In the genomic region with DNA sequence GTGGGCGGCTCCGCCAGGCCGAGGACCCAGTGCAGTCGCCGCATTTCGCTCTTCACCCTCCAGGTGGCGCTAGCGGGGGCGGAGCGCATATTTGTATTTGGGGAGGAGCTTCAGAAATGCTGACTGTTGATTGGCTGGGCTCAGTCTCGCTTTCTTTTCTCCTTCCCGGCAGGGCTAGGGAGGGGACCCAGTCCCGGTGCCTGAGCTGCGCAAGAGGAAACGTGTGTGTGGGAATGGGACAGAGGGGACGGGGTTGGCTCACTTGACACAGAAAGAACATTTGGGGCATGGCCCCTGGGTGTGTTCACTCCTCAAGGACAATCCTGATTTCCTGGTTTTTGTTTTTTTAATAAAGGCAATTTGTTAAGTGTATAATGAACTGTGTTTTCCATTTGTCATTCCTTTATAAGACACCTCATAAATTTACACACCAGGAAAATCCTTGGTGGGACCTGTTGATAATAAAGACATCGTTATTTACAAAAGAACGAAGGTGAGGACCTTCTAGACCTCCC, we compare ENCODE assay signal across 8 cellular contexts. TPM values are rescaled to one million over a fixed set of nuclear protein-coding genes. Genes with fewer than 3 reads are reported as not detected.
DNase-seq lines count a peak whose midpoint lies in the region; ATAC-seq and TF ChIP-seq lines count a peak whose summit lies in the region.

No MANE protein-coding gene starts in this region.

- H3K4me1 Mint-ChIP-seq in activated naive CD4-positive, alpha-beta T cell treated with anti-CD3 and anti-CD28 coated beads, Interleukin-2, amount 10 ng/mL, durations not matched to agents 7 days and 5 days, result peaks cover 18% of the 10 kb centered on the region

- H3K4me3 Mint-ChIP-seq in activated naive CD4-positive, alpha-beta T cell treated with anti-CD3 and anti-CD28 coated beads, Interleukin-2, amount 10 ng/mL, durations not matched to agents 7 days and 5 days, result peak overlapping the region; percentile 75

- H3K36me3 ChIP-seq in osteoblast (ENCODE audit: insufficient read depth, low read length), result no peaks in the 10 kb centered on the region
- H3K36me3 ChIP-seq in thoracic aorta, result no peaks in the 10 kb centered on the region

- peak overlapping the region; percentile 91 for H2AFZ ChIP-seq in osteoblast (ENCODE audit: low read length)

- peak; percentile 89 for DNase-seq in GM10266 (ENCODE audit: extremely low spot score)
- DNase-seq in HEK293T (ENCODE audit: extremely low spot score), result peak; percentile 94
- peak; percentile 86 for DNase-seq in MV-4-11 (lab: John Stamatoyannopoulos, UW)
- peak; percentile 90 for DNase-seq in SK-MEL-5 (ENCODE audit: low read depth, low spot score)
- DNase-seq in activated naive CD4-positive, alpha-beta T cell treated with anti-CD3 and anti-CD28 coated beads, Interleukin-2, amount 10 ng/mL, durations not matched to agents 7 days and 5 days, result peak; percentile 96
- DNase-seq in glomerular endothelial cell (ENCODE audit: extremely low read depth, low read depth, low spot score), result peak; percentile 70
- peak; percentile 98 for DNase-seq in osteoblast (ENCODE audit: insufficient read length, low spot score, missing footprints)
- DNase-seq in thoracic aorta (ENCODE audit: low spot score), result peak; percentile 77

- no peak overlapping the region for H3K27ac ChIP-seq in osteoblast (ENCODE audit: low read depth, low read length)
- peak overlapping the region in 1 of 2 donors; percentile 5 for H3K27ac ChIP-seq in thoracic aorta

- peak overlapping the region; percentile 85 for H3K27ac Mint-ChIP-seq in activated naive CD4-positive, alpha-beta T cell treated with anti-CD3 and anti-CD28 coated beads, Interleukin-2, amount 10 ng/mL, durations not matched to agents 7 days and 5 days

- POLR2A ChIA-PET in HEK293T (lab: Yijun Ruan, JAX), result interaction anchor here (0.7 to 1.7 kb wide), 8 partner anchors 11 to 111 kb away, joined by 3 to 6 read pairs (median 4); no protein-coding TSS in a partner anchor

- H3K79me2 ChIP-seq in osteoblast (ENCODE audit: insufficient read depth, low read length), result no peaks in the 10 kb centered on the region

- H3K9me3 ChIP-seq in osteoblast (ENCODE audit: low read depth, low read length) (no peaks in the 10 kb centered on the region), thoracic aorta (no peaks in the 10 kb centered on the region)

- no peaks in the 10 kb centered on the region for H3K4me1 ChIP-seq in osteoblast (ENCODE audit: insufficient read depth, low read length)
- peaks cover 0 to 4% of the 10 kb centered on the region in 2 donors for H3K4me1 ChIP-seq in thoracic aorta (ENCODE audit: control insufficient read depth in 1 of 2, low read depth in 2 of 2)

- peak overlapping the region; percentile 98 for H3K4me2 ChIP-seq in osteoblast (ENCODE audit: insufficient read depth, low read length)

- H3K27me3 ChIP-seq in osteoblast (ENCODE audit: insufficient read depth, low read length) (no peaks in the 10 kb centered on the region), thoracic aorta (replicated peaks; ENCODE audit: insufficient read depth) (no peaks in the 10 kb centered on the region)

- ATAC-seq in thoracic aorta (ENCODE audit: insufficient number of reproducible peaks, low FRiP score, low read depth), result peak; percentile 98

- TF ChIP-seq CTCF in GM10266 (IDR thresholded peaks at IDR 0.05; ENCODE audit: control insufficient read depth, insufficient read depth, low read depth, missing control alignments) (peak; percentile 97), osteoblast (IDR thresholded peaks at IDR 0.05; ENCODE audit: extremely low read depth, low read depth, low read length) (peak; percentile 96), thoracic aorta (IDR thresholded peaks at IDR 0.05) (peak; percentile 97)

- CTCF ChIA-PET in HEK293T (lab: Yijun Ruan, JAX), result interaction anchor here (0.5 to 1.7 kb wide), 24 partner anchors 9 to 1284 kb away, joined by 3 to 17 read pairs (median 4); no protein-coding TSS in a partner anchor
- CTCF ChIA-PET in activated naive CD4-positive, alpha-beta T cell treated with anti-CD3 and anti-CD28 coated beads, Interleukin-2, amount 10 ng/mL, durations not matched to agents 7 days and 5 days (lab: Charles Lee), result interaction anchor here (0.6 to 3.0 kb wide), 36 partner anchors 9 to 339 kb away, joined by 3 to 40 read pairs (median 4); no protein-coding TSS in a partner anchor

- no peaks in the 10 kb centered on the region for H4K20me1 ChIP-seq in osteoblast (ENCODE audit: insufficient read depth, low read length)

- peak overlapping the region; percentile 75 for H3K4me3 ChIP-seq in osteoblast (ENCODE audit: insufficient read depth, low read length)
- H3K4me3 ChIP-seq in thoracic aorta, result peak overlapping the region; percentile 65

- H3K27me3 Mint-ChIP-seq in activated naive CD4-positive, alpha-beta T cell treated with anti-CD3 and anti-CD28 coated beads, Interleukin-2, amount 10 ng/mL, durations not matched to agents 7 days and 5 days, result peaks cover 15% of the 10 kb centered on the region

- in situ Hi-C loops in SK-MEL-5 (cut with HindIII; ENCODE audit: low pct_unique_long_range_greater_than_20kb, low sequenced_read_pairs), result no loop called here

- no peaks in the 10 kb centered on the region for H3K9me3 Mint-ChIP-seq in activated naive CD4-positive, alpha-beta T cell treated with anti-CD3 and anti-CD28 coated beads, Interleukin-2, amount 10 ng/mL, durations not matched to agents 7 days and 5 days

- H3K36me3 Mint-ChIP-seq in activated naive CD4-positive, alpha-beta T cell treated with anti-CD3 and anti-CD28 coated beads, Interleukin-2, amount 10 ng/mL, durations not matched to agents 7 days and 5 days, result no peaks in the 10 kb centered on the region

TF ChIP-seq in HEK293T, 16 proteins besides CTCF, POLR2A, EP300 and RAD21:
- TF ChIP-seq SP1 (IDR thresholded peaks at IDR 0.05), result no peak
- TF ChIP-seq BHLHE40 (IDR thresholded peaks at IDR 0.05; ENCODE audit: borderline replicate concordance), result no peak
- no peak for TF ChIP-seq CTBP1 (IDR thresholded peaks at IDR 0.05; ENCODE audit: borderline replicate concordance)
- TF ChIP-seq, protein P1, sequence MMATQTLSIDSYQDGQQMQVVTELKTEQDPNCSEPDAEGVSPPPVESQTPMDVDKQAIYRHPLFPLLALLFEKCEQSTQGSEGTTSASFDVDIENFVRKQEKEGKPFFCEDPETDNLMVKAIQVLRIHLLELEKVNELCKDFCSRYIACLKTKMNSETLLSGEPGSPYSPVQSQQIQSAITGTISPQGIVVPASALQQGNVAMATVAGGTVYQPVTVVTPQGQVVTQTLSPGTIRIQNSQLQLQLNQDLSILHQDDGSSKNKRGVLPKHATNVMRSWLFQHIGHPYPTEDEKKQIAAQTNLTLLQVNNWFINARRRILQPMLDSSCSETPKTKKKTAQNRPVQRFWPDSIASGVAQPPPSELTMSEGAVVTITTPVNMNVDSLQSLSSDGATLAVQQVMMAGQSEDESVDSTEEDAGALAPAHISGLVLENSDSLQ (IDR thresholded peaks at IDR 0.05), result peak; percentile 54

RNA-seq across cellular contexts. Expression of a gene that starts 20.4 kb away (rescaled TPM):
- 11.8 and 16.6 TPM in 2 replicates for total RNA-seq in SK-MEL-5 (2014; rRNA removed; shearing (Covaris generic))
- 9.2 and 15.7 TPM in 2 replicates for polyA plus RNA-seq in SK-MEL-5 (2015; cell fraction: cytosol; rRNA removed)
- 54.3 and 66.5 TPM in 2 replicates for polyA plus RNA-seq in SK-MEL-5 (2015; cell fraction: nucleus; rRNA removed)
- total RNA-seq in glomerular endothelial cell, result 15.8 and 19.6 TPM in 2 replicates
- 14.7 and 18.5 TPM in 2 replicates for total RNA-seq in osteoblast
- total RNA-seq in thoracic aorta, result 10 to 100 TPM; 17.7 to 24.3 TPM
